Comparison of ENCODE assay signal across 19 cellular contexts in the genomic region with DNA sequence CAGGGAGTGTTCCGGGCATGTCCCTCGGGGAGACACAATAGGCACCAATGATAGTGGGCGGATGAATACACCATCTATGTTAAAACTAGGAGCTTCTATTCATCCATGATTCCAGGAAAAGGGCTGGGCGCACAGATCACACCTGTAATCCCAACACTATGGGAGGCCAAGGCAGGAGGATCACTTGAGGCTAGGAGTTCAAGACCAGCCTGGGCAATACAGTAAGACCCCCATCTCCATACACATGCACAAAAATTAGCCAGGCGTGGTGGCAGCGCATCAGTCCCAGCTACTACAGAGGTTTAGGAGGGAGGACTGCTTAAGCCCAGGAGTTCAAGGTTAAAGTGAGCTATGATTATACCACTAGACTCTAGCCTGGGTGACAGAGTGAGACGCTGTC. TPM values are rescaled to one million over a fixed set of nuclear protein-coding genes. Genes with fewer than 3 reads are reported as not detected.
A peak's percentile ranks its signal among the peaks of the same experiment; 100 is the strongest.
DNase-seq lines count a peak whose midpoint lies in the region; ATAC-seq and TF ChIP-seq lines count a peak whose summit lies in the region.
"Had no signal": no experiment of that assay in that cellular context is flagged by ENCODE, and none has a peak within 500 bp of the region (broad histone marks: within the 10 kb centered on the region; RNA-seq: fewer than 3 reads in every experiment).

No MANE protein-coding gene starts in this region.

- H3K36me3 Mint-ChIP-seq in T-helper 1 cell treated with Interleukin-12 subunit alpha and Interleukin-12 subunit beta and Interleukin-4 antibody, amounts not matched to agents 30 μg/mL and 1 μg/mL, for 36 hours (ENCODE audit: low read depth), result peaks cover 25% of the 10 kb centered on the region
- peaks cover 6% of the 10 kb centered on the region for H3K36me3 Mint-ChIP-seq in T-helper 17 cell (ENCODE audit: low read depth)
- peaks cover 24% of the 10 kb centered on the region for H3K36me3 Mint-ChIP-seq in mesothelial cell of epicardium

- no peaks in the 10 kb centered on the region for H3K9me3 Mint-ChIP-seq in T-helper 1 cell treated with Interleukin-12 subunit alpha and Interleukin-12 subunit beta and Interleukin-4 antibody, amounts not matched to agents 30 μg/mL and 1 μg/mL, for 36 hours
- H3K9me3 Mint-ChIP-seq in mesothelial cell of epicardium, result peaks cover 5% of the 10 kb centered on the region

- no peak overlapping the region for H3K9ac ChIP-seq in BLaER1

- H3K4me2 ChIP-seq in BLaER1, result peak overlapping the region; percentile 85

- ATAC-seq in T-helper 17 cell (no peak), HG03442 (IDR thresholded peaks at IDR 0.05; ENCODE audit: unreplicated experiment) (no peak)

- peak overlapping the region; percentile 85 for H3K4me3 Mint-ChIP-seq in T-helper 1 cell treated with Interleukin-12 subunit alpha and Interleukin-12 subunit beta and Interleukin-4 antibody, amounts not matched to agents 30 μg/mL and 1 μg/mL, for 36 hours
- H3K4me3 Mint-ChIP-seq in T-helper 17 cell, result peak overlapping the region; percentile 45
- peak overlapping the region; percentile 91 for H3K4me3 Mint-ChIP-seq in mesothelial cell of epicardium

- H3K27me3 Mint-ChIP-seq in T-helper 1 cell treated with Interleukin-12 subunit alpha and Interleukin-12 subunit beta and Interleukin-4 antibody, amounts not matched to agents 30 μg/mL and 1 μg/mL, for 36 hours (ENCODE audit: low read depth), result peaks cover 10% of the 10 kb centered on the region
- H3K27me3 Mint-ChIP-seq in T-helper 17 cell (no peaks in the 10 kb centered on the region), mesothelial cell of epicardium (ENCODE audit: low read depth) (no peaks in the 10 kb centered on the region)

- peaks cover 11% of the 10 kb centered on the region for H3K9me3 ChIP-seq in BLaER1
- H3K9me3 ChIP-seq in T-helper 17 cell (ENCODE audit: control insufficient read depth, low read length, poor library complexity, severe bottlenecking), result no peaks in the 10 kb centered on the region
- H3K9me3 ChIP-seq: ascending aorta, thoracic aorta had no signal

- DNase-seq in T-helper 1 cell (no peak), T-helper 17 cell (no peak), mesothelial cell of epicardium (ENCODE audit: low spot score in 2 of 2, unreplicated experiment in 2 of 2) (no peak), SW480 (ENCODE audit: low spot score) (no peak)
- DNase-seq in stimulated activated CD4-positive, alpha-beta T cell treated with anti-CD3 and anti-CD28 coated beads, Interleukin-15, amount 100 ng/mL, for 24 hours, result no peak
- DNase-seq: 8988T; activated effector memory CD4-positive, alpha-beta T cell treated with anti-CD3 and anti-CD28 coated beads, Interleukin-2, amount 50 U/mL, for 16 hours; C1 segment of cervical spinal cord; hypothalamus; kidney; NCI-H187 treated with DMSO at 0.1 percent for 48 hours; NCI-H446; NK-92 treated with Interleukin-12 subunit alpha and Interleukin-12 subunit beta, amount 100 ng/mL, for 24 hours had no signal

- H3K27ac ChIP-seq in BLaER1, result no peak overlapping the region
- H3K27ac ChIP-seq: ascending aorta, thoracic aorta had no signal

- no peak for TF ChIP-seq CTCF in mesothelial cell of epicardium (IDR thresholded peaks at IDR 0.05; ENCODE audit: unreplicated experiment)

- peaks cover 32% of the 10 kb centered on the region for H3K4me1 Mint-ChIP-seq in T-helper 1 cell treated with Interleukin-12 subunit alpha and Interleukin-12 subunit beta and Interleukin-4 antibody, amounts not matched to agents 30 μg/mL and 1 μg/mL, for 36 hours (ENCODE audit: low read depth)
- peaks cover 23% of the 10 kb centered on the region for H3K4me1 Mint-ChIP-seq in T-helper 17 cell
- peaks cover 17% of the 10 kb centered on the region for H3K4me1 Mint-ChIP-seq in mesothelial cell of epicardium

- H3K36me3 ChIP-seq in BLaER1, result peaks cover 60% of the 10 kb centered on the region

- no peak overlapping the region for H3K4me3 ChIP-seq in BLaER1

- H4K20me1 ChIP-seq in BLaER1, result peaks cover 67% of the 10 kb centered on the region

- H3K27me3 ChIP-seq in BLaER1, result no peaks in the 10 kb centered on the region
- H3K27me3 ChIP-seq: ascending aorta had no signal

- H3K4me1 ChIP-seq in BLaER1, result peaks cover 33% of the 10 kb centered on the region

- H3K27ac Mint-ChIP-seq in T-helper 1 cell treated with Interleukin-12 subunit alpha and Interleukin-12 subunit beta and Interleukin-4 antibody, amounts not matched to agents 30 μg/mL and 1 μg/mL, for 36 hours, result no peak overlapping the region
- H3K27ac Mint-ChIP-seq in T-helper 17 cell (no peak overlapping the region), mesothelial cell of epicardium (no peak overlapping the region)

RNA-seq across cellular contexts. Expression of a gene that starts 2.4 kb away (rescaled TPM):
- total RNA-seq in T-helper 17 cell, result 10 to 100 TPM; 40.7 to 47.2 TPM
- 53.0 to 55.8 TPM (median 55.8 TPM) in 3 replicates for total RNA-seq in mesothelial cell of epicardium

RNA-seq across cellular contexts. Expression of a gene that starts 52.8 kb away (rescaled TPM):
- total RNA-seq in T-helper 17 cell, result not detected
- 25.2 to 28.2 TPM (median 25.2 TPM) in 3 replicates for total RNA-seq in mesothelial cell of epicardium
- total RNA-seq: ascending aorta, RPMI7951 had no signal

Comparison
In these comparisons a context has a peak if more than half of its experiments do, and no peak if none do; other contexts are left out.
1. RNA of a gene that starts 52.8 kb away (total RNA-seq): 25.2 to 28.2 TPM in mesothelial cell of epicardium; not detected in T-helper 17 cell; every median in the first group is over 10 times any median in the second.
2. Peak in every context shown above with its lines, with median percentiles within 50 percentile points of each other: H3K4me3 Mint-ChIP-seq.